Comparison of ENCODE assay signal across 10 cellular contexts in genomic region chr5:130198927-130199326, GRCh38.
DNase-seq lines count a peak whose midpoint lies in the region; ATAC-seq, FAIRE-seq and TF ChIP-seq lines count a peak whose summit lies in the region.
"Had no signal": no experiment of that assay in that cellular context is flagged by ENCODE, and none has a peak within 500 bp of the region (broad histone marks: within the 10 kb centered on the region; RNA-seq: fewer than 3 reads in every experiment).

No MANE protein-coding gene starts in this region.

- peak; percentile 84 for ATAC-seq in GM21526 (IDR thresholded peaks at IDR 0.05; ENCODE audit: low FRiP score, unreplicated experiment)
- ATAC-seq in HG03565 (IDR thresholded peaks at IDR 0.05; ENCODE audit: unreplicated experiment), result no peak
- no peak for ATAC-seq in GM19035 (IDR thresholded peaks at IDR 0.05; ENCODE audit: unreplicated experiment)
- ATAC-seq: left cardiac atrium had no signal

- DNase-seq in DMS53 (lab: John Stamatoyannopoulos, UW) (peak; percentile 52), NCI-H748 (lab: John Stamatoyannopoulos, UW; ENCODE audit: unreplicated experiment) (peak; percentile 63), glomerular visceral epithelial cell (ENCODE audit: extremely low spot score) (peak; percentile 17), kidney (no peak), COLO668 (lab: John Stamatoyannopoulos, UW; ENCODE audit: unreplicated experiment) (no peak)
- DNase-seq: left cardiac atrium had no signal

- no peaks in the 10 kb centered on the region for H3K4me1 ChIP-seq in kidney (ENCODE audit: control insufficient read depth in 1 of 2, insufficient read depth in 1 of 2, low read depth in 1 of 2, low read length in 2 of 2)

- no peak overlapping the region for H3K27ac ChIP-seq in kidney (ENCODE audit: low read depth in 2 of 2, low read length in 2 of 2)

- no peak overlapping the region for H3K4me3 ChIP-seq in kidney (ENCODE audit: low read length in 2 of 2)

- no peaks in the 10 kb centered on the region for H3K36me3 ChIP-seq in kidney (ENCODE audit: control insufficient read depth in 1 of 2, insufficient read depth in 2 of 2, low read length in 2 of 2)

- no peak for FAIRE-seq in kidney (lab: Jason Lieb, UNC)
- FAIRE-seq: GM19239 had no signal

- no peak overlapping the region for H3K9ac ChIP-seq in kidney (ENCODE audit: low read length in 2 of 2)

- TF ChIP-seq CTCF in kidney (IDR thresholded peaks at IDR 0.05; ENCODE audit: borderline replicate concordance, extremely low read depth, insufficient read depth), result no peak

- no peaks in the 10 kb centered on the region for H3K9me3 ChIP-seq in kidney (ENCODE audit: control insufficient read depth in 1 of 2, low read length in 2 of 2)

- intact Hi-C loops in kidney (cut with DNase I), result no loop called here

Comparison
In these comparisons a context has a peak if more than half of its experiments do, and no peak if none do; other contexts are left out.
1. DNase-seq: peak in DMS53 (single experiment), NCI-H748 (single experiment) and glomerular visceral epithelial cell (single experiment); none in kidney (single experiment) and COLO668 (single experiment).